23 cellular contexts compared by ENCODE assay signal in the genomic region with DNA sequence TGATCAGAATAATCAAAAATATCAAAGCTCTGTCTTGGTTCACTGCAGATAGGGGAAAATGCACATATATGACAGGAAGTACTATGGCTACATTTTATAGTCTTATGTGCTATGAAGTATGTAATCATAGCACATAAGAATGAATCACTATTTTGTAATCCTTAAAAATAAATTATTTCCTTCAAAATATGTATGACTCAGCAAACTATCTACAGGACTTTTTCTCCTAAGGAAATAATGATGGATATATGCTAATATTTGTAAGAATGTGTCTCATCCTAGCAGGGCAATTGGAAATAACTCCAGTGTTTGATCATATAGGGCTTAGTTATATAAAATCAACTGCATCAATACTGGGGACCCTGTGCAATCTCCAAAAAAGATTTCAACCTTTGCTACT.
"Had no signal": no experiment of that assay in that cellular context is flagged by ENCODE, and none has a peak within 500 bp of the region (broad histone marks: within the 10 kb centered on the region; RNA-seq: fewer than 3 reads in every experiment).

No MANE protein-coding gene starts in this region.

- H3K27me3 ChIP-seq: gastrocnemius medialis, heart right ventricle, neural progenitor cell, pancreas, testis, tibial nerve, upper lobe of right lung, vagina had no signal

- H3K4me3 Mint-ChIP-seq: natural killer cell treated with Interleukin-12 subunit alpha and Interleukin-12 subunit beta and Interleukin-15 and Interleukin-18, amount 100 ng/mL, for 72 hours; neural progenitor cell had no signal

- H3K36me3 ChIP-seq: gastrocnemius medialis, heart right ventricle, left ventricle myocardium inferior, neural progenitor cell, pancreas, tibial nerve, upper lobe of right lung, vagina had no signal

- H3K27me3 Mint-ChIP-seq: natural killer cell treated with Interleukin-12 subunit alpha and Interleukin-12 subunit beta and Interleukin-15 and Interleukin-18, amount 100 ng/mL, for 72 hours; progenitor cell of endocrine pancreas had no signal

- H3K4me3 ChIP-seq: coronary artery, gastrocnemius medialis, heart right ventricle, left ventricle myocardium inferior, lung, neural progenitor cell, pancreas, smooth muscle cell, testis, tibial nerve, upper lobe of right lung, vagina had no signal

- H3K4me1 ChIP-seq: gastrocnemius medialis, heart right ventricle, left ventricle myocardium inferior, neural progenitor cell, pancreas, testis, tibial nerve, upper lobe of right lung, vagina had no signal

- H3K27ac ChIP-seq: coronary artery, gastrocnemius medialis, heart right ventricle, left ventricle myocardium inferior, neural progenitor cell, pancreas, testis, tibial nerve, upper lobe of right lung, vagina had no signal

- DNase-seq: effector CD8-positive, alpha-beta T cell; gastrocnemius medialis; heart right ventricle; left cardiac atrium; left ventricle myocardium inferior; mesenchymal stem cell; midbrain; nucleus accumbens; pancreas; right cardiac atrium; stimulated activated CD4-positive, alpha-beta T cell treated with anti-CD3 and anti-CD28 coated beads, Interleukin-2, amount 100 ng/mL, for 48 hours; stimulated activated naive CD8-positive, alpha-beta T cell treated with anti-CD3 and anti-CD28 coated beads, Interleukin-15, Interleukin-2, amounts not matched to agents 100 U/mL and 50 U/mL, for 24 hours; testis; upper lobe of right lung had no signal

- ATAC-seq: esophagus mucosa; gastrocnemius medialis; heart right ventricle; left cardiac atrium; natural killer cell treated with Interleukin-12 subunit alpha and Interleukin-12 subunit beta and Interleukin-15 and Interleukin-18, amount 100 ng/mL, for 72 hours; pancreas; right cardiac atrium; stimulated activated naive CD8-positive, alpha-beta T cell treated with anti-CD3 and anti-CD28 coated beads, Interleukin-15, Interleukin-2, amounts not matched to agents 100 U/mL and 50 U/mL, for 24 hours; upper lobe of right lung had no signal

- H3K9me3 Mint-ChIP-seq: natural killer cell treated with Interleukin-12 subunit alpha and Interleukin-12 subunit beta and Interleukin-15 and Interleukin-18, amount 100 ng/mL, for 72 hours; neural progenitor cell had no signal

- H3K27ac Mint-ChIP-seq: natural killer cell treated with Interleukin-12 subunit alpha and Interleukin-12 subunit beta and Interleukin-15 and Interleukin-18, amount 100 ng/mL, for 72 hours; neural progenitor cell; progenitor cell of endocrine pancreas had no signal

- H3K36me3 Mint-ChIP-seq: natural killer cell treated with Interleukin-12 subunit alpha and Interleukin-12 subunit beta and Interleukin-15 and Interleukin-18, amount 100 ng/mL, for 72 hours; neural progenitor cell had no signal

- H2AFZ ChIP-seq: neural progenitor cell had no signal

- H3K4me2 ChIP-seq: neural progenitor cell, smooth muscle cell had no signal

- H3K4me1 Mint-ChIP-seq: neural progenitor cell had no signal
